1 cellular context compared by ENCODE assay signal in the genomic region with DNA sequence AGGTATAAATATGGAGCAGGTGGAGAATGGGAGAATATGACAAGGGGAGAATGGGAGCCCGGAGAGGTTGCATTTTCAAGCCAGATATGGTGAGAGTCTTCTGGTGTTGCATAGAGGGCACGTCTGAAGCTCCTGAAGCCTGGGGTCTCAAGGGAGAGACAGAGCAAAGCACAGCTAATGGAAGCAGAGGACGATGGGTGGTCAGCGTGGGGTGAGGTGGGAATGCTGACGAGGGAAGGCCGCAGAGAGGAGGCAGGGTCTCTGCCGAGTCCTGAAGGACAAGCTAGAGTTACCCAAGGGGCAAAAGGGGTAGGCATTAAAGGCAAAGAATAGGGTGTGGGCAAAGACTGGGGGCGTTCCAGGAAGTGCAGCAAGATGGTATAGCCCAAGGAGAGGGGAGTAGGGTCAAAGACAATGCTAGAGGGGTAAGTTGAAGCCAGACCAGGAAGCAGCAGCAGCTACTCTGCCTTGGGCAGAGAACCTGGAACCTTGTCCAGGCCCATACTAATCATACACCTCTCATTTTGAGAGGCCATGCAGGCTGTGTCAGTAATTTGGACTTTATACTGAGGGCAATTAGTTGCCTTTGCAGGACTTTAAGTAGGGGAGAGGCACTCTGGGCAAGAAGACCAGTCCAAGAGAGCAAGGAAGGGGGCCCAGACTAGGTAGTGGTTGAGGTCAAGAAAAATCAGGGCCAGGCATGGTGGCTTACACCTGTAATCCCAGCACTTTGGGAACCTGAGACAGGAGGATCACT.
A peak's percentile ranks its signal among the peaks of the same experiment; 100 is the strongest.
TF ChIP-seq lines count a peak whose summit lies in the region.

No MANE protein-coding gene starts in this region.

TF ChIP-seq in K562, 482 proteins besides CTCF, POLR2A, EP300 and RAD21:
- TF ChIP-seq, protein P1, sequence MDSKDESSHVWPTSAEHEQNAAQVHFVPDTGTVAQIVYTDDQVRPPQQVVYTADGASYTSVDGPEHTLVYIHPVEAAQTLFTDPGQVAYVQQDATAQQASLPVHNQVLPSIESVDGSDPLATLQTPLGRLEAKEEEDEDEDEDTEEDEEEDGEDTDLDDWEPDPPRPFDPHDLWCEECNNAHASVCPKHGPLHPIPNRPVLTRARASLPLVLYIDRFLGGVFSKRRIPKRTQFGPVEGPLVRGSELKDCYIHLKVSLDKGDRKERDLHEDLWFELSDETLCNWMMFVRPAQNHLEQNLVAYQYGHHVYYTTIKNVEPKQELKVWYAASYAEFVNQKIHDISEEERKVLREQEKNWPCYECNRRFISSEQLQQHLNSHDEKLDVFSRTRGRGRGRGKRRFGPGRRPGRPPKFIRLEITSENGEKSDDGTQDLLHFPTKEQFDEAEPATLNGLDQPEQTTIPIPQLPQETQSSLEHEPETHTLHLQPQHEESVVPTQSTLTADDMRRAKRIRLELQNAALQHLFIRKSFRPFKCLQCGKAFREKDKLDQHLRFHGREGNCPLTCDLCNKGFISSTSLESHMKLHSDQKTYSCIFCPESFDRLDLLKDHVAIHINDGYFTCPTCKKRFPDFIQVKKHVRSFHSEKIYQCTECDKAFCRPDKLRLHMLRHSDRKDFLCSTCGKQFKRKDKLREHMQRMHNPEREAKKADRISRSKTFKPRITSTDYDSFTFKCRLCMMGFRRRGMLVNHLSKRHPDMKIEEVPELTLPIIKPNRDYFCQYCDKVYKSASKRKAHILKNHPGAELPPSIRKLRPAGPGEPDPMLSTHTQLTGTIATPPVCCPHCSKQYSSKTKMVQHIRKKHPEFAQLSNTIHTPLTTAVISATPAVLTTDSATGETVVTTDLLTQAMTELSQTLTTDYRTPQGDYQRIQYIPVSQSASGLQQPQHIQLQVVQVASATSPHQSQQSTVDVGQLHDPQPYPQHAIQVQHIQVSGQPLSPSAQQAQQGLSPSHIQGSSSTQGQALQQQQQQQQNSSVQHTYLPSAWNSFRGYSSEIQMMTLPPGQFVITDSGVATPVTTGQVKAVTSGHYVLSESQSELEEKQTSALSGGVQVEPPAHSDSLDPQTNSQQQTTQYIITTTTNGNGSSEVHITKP (IDR thresholded peaks at IDR 0.05; ENCODE audit: partially characterized antibody), result peak; percentile 68
- TF ChIP-seq ZNF316 (IDR thresholded peaks at IDR 0.05), result no peak
